Comparison of ENCODE assay signal across 8 cellular contexts in genomic region chr17:77087650-77088454, GRCh38. TPM values are rescaled to one million over a fixed set of nuclear protein-coding genes. Genes with fewer than 3 reads are reported as not detected.
DNase-seq lines count a peak whose midpoint lies in the region; ATAC-seq and TF ChIP-seq lines count a peak whose summit lies in the region.

No MANE protein-coding gene starts in this region.

- no peak overlapping the region for H2BK15ac ChIP-seq in H9 (ENCODE audit: low read depth, low read length)

- no peaks in the 10 kb centered on the region for H3K27me3 ChIP-seq in H9 (ENCODE audit: insufficient read depth, low read length)
- no peaks in the 10 kb centered on the region for H3K27me3 ChIP-seq in iPS-15b (ENCODE audit: control insufficient read depth, insufficient read depth, low read length)

- peaks cover 17 to 42% (median 40%) of the 10 kb centered on the region in 3 experiments; a peak in 6 of 7 replicates for H3K36me3 Mint-ChIP-seq in H9 (ENCODE audit: insufficient read depth in 1 of 3, low read depth in 3 of 3)
- peaks cover 38% of the 10 kb centered on the region for H3K36me3 Mint-ChIP-seq in activated CD8-positive, alpha-beta T cell treated with anti-CD3 and anti-CD28 coated beads for 36 hours (ENCODE audit: low read depth)
- H3K36me3 Mint-ChIP-seq in stimulated activated memory B cell treated with anti-CD40 and anti-IgM and Interleukin-4, amounts not matched to agents 10 μg/mL and 1 μg/mL and 100 μg/mL, for 72 hours = peaks cover 28% of the 10 kb centered on the region

- no peak overlapping the region for H3K56ac ChIP-seq in H9 (ENCODE audit: insufficient read length, low read depth, low read length)

- H3K4me1 ChIP-seq in H9 (ENCODE audit: insufficient read depth, low read length) (0 out of 2 replicates have a peak, but pooled peaks cover 2% of the 10 kb centered on the region), iPS-15b (ENCODE audit: control insufficient read depth, insufficient read depth, low read length) (peaks cover 9% of the 10 kb centered on the region)

- H2BK5ac ChIP-seq in H9 (ENCODE audit: insufficient read length, low read length) = no peak overlapping the region

- peaks cover 5% of the 10 kb centered on the region for H3K23me2 ChIP-seq in H9 (ENCODE audit: insufficient read length, low read depth, low read length, poor library complexity, severe bottlenecking)

- no peaks in the 10 kb centered on the region; a peak in 1 of 5 replicates for H3K9me3 Mint-ChIP-seq in H9
- no peaks in the 10 kb centered on the region for H3K9me3 Mint-ChIP-seq in activated CD8-positive, alpha-beta T cell treated with anti-CD3 and anti-CD28 coated beads for 36 hours
- no peaks in the 10 kb centered on the region for H3K9me3 Mint-ChIP-seq in stimulated activated memory B cell treated with anti-CD40 and anti-IgM and Interleukin-4, amounts not matched to agents 10 μg/mL and 1 μg/mL and 100 μg/mL, for 72 hours

- no peaks in the 10 kb centered on the region; the same call in 1 of the 2 replicates for H3K27me3 Mint-ChIP-seq in H9 (ENCODE audit: low read depth)
- no peaks in the 10 kb centered on the region for H3K27me3 Mint-ChIP-seq in activated CD8-positive, alpha-beta T cell treated with anti-CD3 and anti-CD28 coated beads for 36 hours
- H3K27me3 Mint-ChIP-seq in stimulated activated memory B cell treated with anti-CD40 and anti-IgM and Interleukin-4, amounts not matched to agents 10 μg/mL and 1 μg/mL and 100 μg/mL, for 72 hours = peaks cover 22% of the 10 kb centered on the region

- H3K36me3 ChIP-seq in iPS-15b (ENCODE audit: control insufficient read depth, insufficient read depth, low read length) = peaks cover 3% of the 10 kb centered on the region

- POLR2A ChIA-PET in activated CD8-positive, alpha-beta T cell treated with anti-CD3 and anti-CD28 coated beads for 36 hours (lab: Charles Lee) = interaction anchor here (1.1 to 2.0 kb wide), 10 partner anchors 9 to 1167 kb away, joined by 3 to 15 read pairs (median 6); partner anchors contain the start of gene SEC14L1

- H3K14ac ChIP-seq in H9 (ENCODE audit: insufficient read depth, low read length) = no peak overlapping the region

- H3K18ac ChIP-seq in H9 (ENCODE audit: insufficient read length, low read depth, low read length) = no peak overlapping the region

- H3K23ac ChIP-seq in H9 (ENCODE audit: insufficient read length, low read depth, low read length) = no peak overlapping the region

- no peak overlapping the region for H3K4me2 ChIP-seq in H9 (ENCODE audit: insufficient read depth, insufficient read length, low read length)

- H3K9ac ChIP-seq in H9 (ENCODE audit: extremely low read depth, insufficient read length, low read length) (no peak overlapping the region), iPS-15b (ENCODE audit: low read depth, low read length) (no peak overlapping the region)

- H4K5ac ChIP-seq in H9 (ENCODE audit: insufficient read length, low read depth, low read length) = no peak overlapping the region

- no peaks in the 10 kb centered on the region for H3K9me3 ChIP-seq in H9 (ENCODE audit: control insufficient read depth, low read depth, low read length)
- H3K9me3 ChIP-seq in iPS-15b (ENCODE audit: control insufficient read depth, insufficient read depth, low read length) = no peaks in the 10 kb centered on the region

- TF ChIP-seq CTCF in H9 (conservative IDR thresholded peaks at IDR 0.05) (no peak), GM20000 (IDR thresholded peaks at IDR 0.05; ENCODE audit: extremely low read depth, missing control alignments) (no peak)
- TF ChIP-seq CTCF in activated CD8-positive, alpha-beta T cell treated with anti-CD3 and anti-CD28 coated beads for 36 hours (IDR thresholded peaks at IDR 0.05) = no peak

- H4K20me1 ChIP-seq in H9 (ENCODE audit: control insufficient read depth, insufficient read depth, insufficient read length) = peaks cover 3% of the 10 kb centered on the region

- peak overlapping the region; percentile 92 to 93 for H3K4me3 Mint-ChIP-seq in H9
- peak overlapping the region; percentile 90 for H3K4me3 Mint-ChIP-seq in activated CD8-positive, alpha-beta T cell treated with anti-CD3 and anti-CD28 coated beads for 36 hours
- peak overlapping the region; percentile 88 for H3K4me3 Mint-ChIP-seq in stimulated activated memory B cell treated with anti-CD40 and anti-IgM and Interleukin-4, amounts not matched to agents 10 μg/mL and 1 μg/mL and 100 μg/mL, for 72 hours

- no peak overlapping the region for H2AFZ ChIP-seq in H9 (ENCODE audit: low read length)

- H3K4me1 Mint-ChIP-seq in H9 = peaks cover 12 to 28% of the 10 kb centered on the region in 2 experiments
- H3K4me1 Mint-ChIP-seq in activated CD8-positive, alpha-beta T cell treated with anti-CD3 and anti-CD28 coated beads for 36 hours (ENCODE audit: low read depth) = peaks cover 42% of the 10 kb centered on the region
- H3K4me1 Mint-ChIP-seq in stimulated activated memory B cell treated with anti-CD40 and anti-IgM and Interleukin-4, amounts not matched to agents 10 μg/mL and 1 μg/mL and 100 μg/mL, for 72 hours = peaks cover 46% of the 10 kb centered on the region

- H2AK5ac ChIP-seq in H9 (ENCODE audit: insufficient read length, low read length) = no peak overlapping the region

- H3K27ac Mint-ChIP-seq in H9 = peak overlapping the region in 2 of 3 experiments; percentile 74 to 91; a peak in 3 of 7 replicates
- H3K27ac Mint-ChIP-seq in activated CD8-positive, alpha-beta T cell treated with anti-CD3 and anti-CD28 coated beads for 36 hours = peak overlapping the region; percentile 92
- peak overlapping the region; percentile 95 for H3K27ac Mint-ChIP-seq in stimulated activated memory B cell treated with anti-CD40 and anti-IgM and Interleukin-4, amounts not matched to agents 10 μg/mL and 1 μg/mL and 100 μg/mL, for 72 hours

- H3K4ac ChIP-seq in H9 (ENCODE audit: low read depth, low read length) = no peak overlapping the region

- no peak overlapping the region for H4K8ac ChIP-seq in H9 (replicated peaks; ENCODE audit: insufficient read length, low read depth, low read length)

- H3K79me1 ChIP-seq in H9 (ENCODE audit: insufficient read depth, low read depth, low read length, poor library complexity, severe bottlenecking) = no peaks in the 10 kb centered on the region

- no peak overlapping the region for H3K27ac ChIP-seq in H9 (ENCODE audit: insufficient read length, low read depth, low read length)

- no CpG with 5 or more reads among the region's 16 CpGs for WGBS in H9 (ENCODE audit: extremely low coverage, insufficient read length, low lambda C conversion rate)

- CTCF ChIA-PET in activated CD8-positive, alpha-beta T cell treated with anti-CD3 and anti-CD28 coated beads for 36 hours (lab: Charles Lee) = interaction anchor here (0.7 to 3.3 kb wide), 21 partner anchors 11 to 220 kb away, joined by 3 to 13 read pairs (median 4); partner anchors contain the start of genes MGAT5B and SEC14L1

- DNase-seq in H9 = no peak
- DNase-seq in activated CD8-positive, alpha-beta T cell treated with anti-CD3 and anti-CD28 coated beads for 36 hours = peak; percentile 37
- no peak for DNase-seq in midbrain (lab: John Stamatoyannopoulos, UW)
- DNase-seq in hypothalamus (lab: John Stamatoyannopoulos, UW) = no peak
- no peak for DNase-seq in head of caudate nucleus
- DNase-seq in GM20000 (ENCODE audit: low spot score) = no peak

- H3T11ph ChIP-seq in H9 (ENCODE audit: low read length) = no peak overlapping the region

- no peaks in the 10 kb centered on the region for H3K79me2 ChIP-seq in H9 (ENCODE audit: insufficient read depth, low read length)

- H2BK20ac ChIP-seq in H9 (ENCODE audit: low read depth, low read length, poor library complexity, severe bottlenecking) = no peak overlapping the region

- H2BK120ac ChIP-seq in H9 (ENCODE audit: low read depth, low read length, poor library complexity, severe bottlenecking) = no peak overlapping the region

- no peak overlapping the region for H2BK12ac ChIP-seq in H9 (ENCODE audit: insufficient read length, low read depth, low read length)

- H4K91ac ChIP-seq in H9 (ENCODE audit: insufficient read length, low read depth, low read length) = no peak overlapping the region

- H3K4me3 ChIP-seq in iPS-15b (ENCODE audit: low read depth, low read length) = peak overlapping the region; percentile 82

- intact Hi-C loops in activated CD8-positive, alpha-beta T cell treated with anti-CD3 and anti-CD28 coated beads for 36 hours (cut with micrococcal nuclease) = loop anchor here (1.0 kb wide), 1 partner anchor 159 kb away; no protein-coding TSS in a partner anchor
- intact Hi-C loops in head of caudate nucleus (cut with DNase I) = loop anchor here (2.0 kb wide), 1 partner anchor 159 kb away; no protein-coding TSS in a partner anchor

- no peak for ATAC-seq in activated CD8-positive, alpha-beta T cell treated with anti-CD3 and anti-CD28 coated beads for 36 hours
- ATAC-seq in stimulated activated memory B cell treated with anti-CD40 and anti-IgM and Interleukin-4, amounts not matched to agents 10 μg/mL and 1 μg/mL and 100 μg/mL, for 72 hours = no peak

RNA-seq across cellular contexts. Expression of gene SEC14L1, which starts 52.9 kb away (rescaled TPM):
- total RNA-seq in H9 (2021) = 58.6 and 62.1 TPM in 2 replicates
- 10 to 100 TPM; 79.7 to 91.6 TPM for total RNA-seq in activated CD8-positive, alpha-beta T cell treated with anti-CD3 and anti-CD28 coated beads for 36 hours
